In genomic region chr10:79375321-79376077, GRCh38 we compare ENCODE assay signal across 9 cellular contexts. TPM values are rescaled to one million over a fixed set of nuclear protein-coding genes. Genes with fewer than 3 reads are reported as not detected.
DNase-seq lines count a peak whose midpoint lies in the region; ATAC-seq and TF ChIP-seq lines count a peak whose summit lies in the region.
"Had no signal": no experiment of that assay in that cellular context is flagged by ENCODE, and none has a peak within 500 bp of the region (broad histone marks: within the 10 kb centered on the region; RNA-seq: fewer than 3 reads in every experiment).

No MANE protein-coding gene starts in this region.

- H3K4me3 ChIP-seq in RWPE2 (ENCODE audit: severe bottlenecking), result no peak overlapping the region
- H3K4me3 ChIP-seq: HAP-1 had no signal

- no peaks in the 10 kb centered on the region for H3K4me1 ChIP-seq in RWPE2 (ENCODE audit: insufficient read depth, poor library complexity, severe bottlenecking)
- H3K4me1 ChIP-seq: HAP-1 had no signal

- H3K36me3 ChIP-seq in RWPE2 (ENCODE audit: low read depth), result no peaks in the 10 kb centered on the region
- H3K36me3 ChIP-seq: HAP-1 had no signal

- H3K9me3 ChIP-seq in RWPE2 (ENCODE audit: severe bottlenecking), result no peaks in the 10 kb centered on the region
- H3K9me3 ChIP-seq: HAP-1 had no signal

- TF ChIP-seq CTCF in RWPE2 (IDR thresholded peaks at IDR 0.05; ENCODE audit: poor library complexity, severe bottlenecking), result no peak

- intact Hi-C loops in sciatic nerve (cut with DNase I), result no loop called here

- H3K27me3 ChIP-seq in RWPE2 (ENCODE audit: insufficient read depth, poor library complexity, severe bottlenecking), result no peaks in the 10 kb centered on the region

- peak; percentile 52 for DNase-seq in activated CD8-positive, alpha-beta memory T cell treated with anti-CD3 and anti-CD28 coated beads for 24 hours
- no peak for DNase-seq in activated CD8-positive, alpha-beta memory T cell treated with anti-CD3 and anti-CD28 coated beads, Interleukin-2, amount 50 U/mL, for 4 hours
- DNase-seq in RWPE2 (ENCODE audit: low spot score) (no peak), fibroblast of peridontal ligament (ENCODE audit: extremely low read depth) (peak; percentile 39), sciatic nerve (ENCODE audit: low spot score) (peak; percentile 54), NCI-H128 (lab: John Stamatoyannopoulos, UW; ENCODE audit: unreplicated experiment) (no peak), cerebellum (ENCODE audit: low spot score) (no peak)

- H3K27ac ChIP-seq in RWPE2 (ENCODE audit: poor library complexity, severe bottlenecking), result no peak overlapping the region

- 0 out of 3 replicates have a peak, but pooled peaks have one; percentile 30 for ATAC-seq in RWPE2 (ENCODE audit: low read depth)
- no peak for ATAC-seq in sciatic nerve
- no peak for ATAC-seq in HG03354 (IDR thresholded peaks at IDR 0.05; ENCODE audit: poor library complexity, severe bottlenecking, unreplicated experiment)

RNA-seq across cellular contexts. Expression of gene PPIF, which starts 28.2 kb away (rescaled TPM):
- total RNA-seq in sciatic nerve (18.8 TPM), cerebellum (10.9 TPM)

Comparison
In these comparisons a context has a peak if more than half of its experiments do, and no peak if none do; other contexts are left out.
1. DNase-seq: peak in activated CD8-positive, alpha-beta memory T cell treated with anti-CD3 and anti-CD28 coated beads for 24 hours (single experiment), fibroblast of peridontal ligament (single experiment) and sciatic nerve (single experiment); none in activated CD8-positive, alpha-beta memory T cell treated with anti-CD3 and anti-CD28 coated beads, Interleukin-2, amount 50 U/mL, for 4 hours (single experiment), RWPE2 (single experiment), NCI-H128 (single experiment) and cerebellum (single experiment).